Comparison of ENCODE assay signal across 18 cellular contexts in the genomic region with DNA sequence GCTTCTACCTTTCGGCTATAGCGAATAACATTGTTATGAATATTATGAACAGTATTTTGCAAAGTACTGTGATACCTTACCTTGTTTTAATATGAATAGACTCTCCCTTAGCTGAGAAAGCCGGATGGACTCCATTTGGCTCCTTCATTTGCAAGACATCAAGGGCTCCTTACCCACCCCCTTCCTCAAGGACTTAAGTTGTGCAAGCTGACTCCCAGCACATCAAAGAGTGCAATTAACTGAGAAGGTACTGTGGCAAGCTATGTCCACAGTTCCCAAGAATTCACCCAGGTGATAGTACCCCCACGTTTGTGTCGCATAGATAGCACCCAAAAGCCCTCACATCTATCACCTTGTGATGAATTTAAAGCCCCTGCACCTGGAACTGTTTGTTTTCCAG. TPM values are rescaled to one million over a fixed set of nuclear protein-coding genes. Genes with fewer than 3 reads are reported as not detected.
DNase-seq lines count a peak whose midpoint lies in the region; TF ChIP-seq lines count a peak whose summit lies in the region.
"Had no signal": no experiment of that assay in that cellular context is flagged by ENCODE, and none has a peak within 500 bp of the region (broad histone marks: within the 10 kb centered on the region; RNA-seq: fewer than 3 reads in every experiment).

No MANE protein-coding gene starts in this region.

- peaks cover 44% of the 10 kb centered on the region for H3K4me1 ChIP-seq in ES-I3 (ENCODE audit: insufficient read depth, low read length)
- peaks cover 52% of the 10 kb centered on the region for H3K4me1 ChIP-seq in HUES6 (ENCODE audit: control insufficient read depth, insufficient read depth, low read length)
- H3K4me1 ChIP-seq in endodermal cell (ENCODE audit: control insufficient read depth, insufficient read depth, low read length) = peaks cover 16% of the 10 kb centered on the region
- H3K4me1 ChIP-seq in iPS-20b (ENCODE audit: insufficient read depth, low read length) = peaks cover 37% of the 10 kb centered on the region

- no peaks in the 10 kb centered on the region for H3K9me3 ChIP-seq in ES-I3 (ENCODE audit: control insufficient read depth, insufficient read depth, low read length)
- H3K9me3 ChIP-seq in HUES6 (ENCODE audit: control insufficient read depth, insufficient read depth, low read depth, low read length) = peaks cover 3% of the 10 kb centered on the region; the same call in 1 of the 2 replicates
- H3K9me3 ChIP-seq in endodermal cell (ENCODE audit: control insufficient read depth, low read length) = no peaks in the 10 kb centered on the region
- no peaks in the 10 kb centered on the region for H3K9me3 ChIP-seq in iPS-20b (ENCODE audit: insufficient read depth, low read depth, low read length)
- H3K9me3 ChIP-seq: HAP-1 had no signal

- H3K4me3 ChIP-seq in HUES6 (ENCODE audit: low read depth, low read length) (peak overlapping the region; percentile 30; the same call in 1 of the 2 replicates), endodermal cell (ENCODE audit: low read length) (no peak overlapping the region), iPS-20b (ENCODE audit: low read length) (peak overlapping the region; percentile 51; the same call in 1 of the 2 replicates)
- H3K4me3 ChIP-seq: BLaER1 treated with 17β-estradiol and CSF1 and Interleukin-3, amounts not matched to agents 10 nM and 100 nM; GM23248; HAP-1 had no signal

- no peak for DNase-seq in endodermal cell
- DNase-seq in globus pallidus (ENCODE audit: low spot score) = no peak
- no peak for DNase-seq in cardiac septum (ENCODE audit: low spot score)
- DNase-seq in NCI-H2171 (lab: John Stamatoyannopoulos, UW) = no peak
- no peak for DNase-seq in stimulated activated CD8-positive, alpha-beta memory T cell treated with anti-CD3 and anti-CD28 coated beads, Interleukin-4, amount 100 ng/mL, for 48 hours
- DNase-seq: ACHN; Calu3; CD4-positive, CD25-positive, alpha-beta regulatory T cell; DMS 273 treated with DMSO at 0.1 percent for 48 hours; GM23248 had no signal

- no peaks in the 10 kb centered on the region for H3K27me3 Mint-ChIP-seq in endodermal cell (ENCODE audit: insufficient read depth)

- peak overlapping the region; percentile 73 for H3K27ac Mint-ChIP-seq in endodermal cell
- H3K27ac Mint-ChIP-seq: CD4-positive, CD25-positive, alpha-beta regulatory T cell had no signal

- peaks cover 2% of the 10 kb centered on the region for H3K9me3 Mint-ChIP-seq in endodermal cell
- H3K9me3 Mint-ChIP-seq: CD4-positive, CD25-positive, alpha-beta regulatory T cell had no signal

- TF ChIP-seq CTCF in endodermal cell (conservative IDR thresholded peaks at IDR 0.05) = no peak

- H3K9ac ChIP-seq in ES-I3 (ENCODE audit: low read depth, low read length) (0 out of 2 replicates have a peak overlapping the region, but pooled peaks have one; percentile 16), HUES6 (ENCODE audit: low read length) (peak overlapping the region; percentile 56), endodermal cell (ENCODE audit: extremely low read depth, low read length, poor library complexity, severe bottlenecking) (no peak overlapping the region), iPS-20b (ENCODE audit: low read depth, low read length) (peak overlapping the region; percentile 26; the same call in 1 of the 2 replicates)
- H3K9ac ChIP-seq: BLaER1 treated with 17β-estradiol and CSF1 and Interleukin-3, amounts not matched to agents 10 nM and 100 nM; GM23248 had no signal

- peak overlapping the region; percentile 17 for H3K4me3 Mint-ChIP-seq in endodermal cell
- H3K4me3 Mint-ChIP-seq: CD4-positive, CD25-positive, alpha-beta regulatory T cell had no signal

- 13 to 39% methylated on average over 2 to 5 of the region's 5 CpGs for WGBS in endodermal cell (ENCODE audit: insufficient coverage in 1 of 2, insufficient read length in 1 of 2), 2 experiments

- intact Hi-C loops in cardiac septum (cut with DNase I) = no loop called here

- H3K27me3 ChIP-seq in HUES6 (ENCODE audit: control insufficient read depth, insufficient read depth, low read length) = no peaks in the 10 kb centered on the region
- no peaks in the 10 kb centered on the region for H3K27me3 ChIP-seq in endodermal cell (ENCODE audit: control insufficient read depth, insufficient read depth, low read length, poor library complexity, severe bottlenecking)
- H3K27me3 ChIP-seq in iPS-20b (ENCODE audit: insufficient read depth, low read length) = no peaks in the 10 kb centered on the region; the same call in 1 of the 2 replicates
- H3K27me3 ChIP-seq: BLaER1 treated with 17β-estradiol and CSF1 and Interleukin-3, amounts not matched to agents 10 nM and 100 nM had no signal

- H3K36me3 ChIP-seq in ES-I3 (ENCODE audit: insufficient read depth, low read length) (no peaks in the 10 kb centered on the region), HUES6 (ENCODE audit: control insufficient read depth, insufficient read depth, low read length) (no peaks in the 10 kb centered on the region), endodermal cell (ENCODE audit: control insufficient read depth, insufficient read depth, low read length) (no peaks in the 10 kb centered on the region), iPS-20b (ENCODE audit: insufficient read depth, low read depth, low read length) (no peaks in the 10 kb centered on the region)
- H3K36me3 ChIP-seq: BLaER1 treated with 17β-estradiol and CSF1 and Interleukin-3, amounts not matched to agents 10 nM and 100 nM; HAP-1 had no signal

- H3K36me3 Mint-ChIP-seq in endodermal cell (ENCODE audit: low read depth) = no peaks in the 10 kb centered on the region
- H3K36me3 Mint-ChIP-seq: CD4-positive, CD25-positive, alpha-beta regulatory T cell had no signal

- H3K27ac ChIP-seq in HUES6 (ENCODE audit: low read depth, low read length) (peak overlapping the region; percentile 44; the same call in 1 of the 2 replicates), endodermal cell (ENCODE audit: low read depth, low read length) (no peak overlapping the region), iPS-20b (ENCODE audit: low read length) (peak overlapping the region; percentile 72)
- H3K27ac ChIP-seq: BLaER1 treated with 17β-estradiol and CSF1 and Interleukin-3, amounts not matched to agents 10 nM and 100 nM; GM23248 had no signal

- peaks cover 58% of the 10 kb centered on the region for H3K4me1 Mint-ChIP-seq in endodermal cell

RNA-seq across cellular contexts. Expression of gene CST5, which starts 11.2 kb away (rescaled TPM):
- not detected for total RNA-seq in endodermal cell
- polyA plus RNA-seq in endodermal cell (2013, experiment 1 of 2) = 0.32 TPM
- 0.79 TPM for polyA plus RNA-seq in endodermal cell (2013, experiment 2 of 2)
- total RNA-seq in cardiac septum = not detected
- total RNA-seq: A172; Calu3; CD4-positive, CD25-positive, alpha-beta regulatory T cell; Daoy; GM23248; HT1080 had no signal
- polyA plus RNA-seq: CD4-positive, CD25-positive, alpha-beta regulatory T cell; GM23248 had no signal

RNA-seq across cellular contexts. Expression of gene CST2, which starts 41.8 kb away (rescaled TPM):
- total RNA-seq in endodermal cell = under 1 TPM in 1 of 2 donors, not detected in 1; 0.62 TPM
- 0.71 TPM for polyA plus RNA-seq in endodermal cell (2013, experiment 1 of 2)
- 0.46 TPM for polyA plus RNA-seq in endodermal cell (2013, experiment 2 of 2)
- total RNA-seq in cardiac septum = not detected
- total RNA-seq: A172; Calu3; CD4-positive, CD25-positive, alpha-beta regulatory T cell; Daoy; HT1080 had no signal
- polyA plus RNA-seq: CD4-positive, CD25-positive, alpha-beta regulatory T cell had no signal
